In genomic region chr1:84774674-84775548, GRCh38 we compare ENCODE assay signal across 1 cellular context.
TF ChIP-seq lines count a peak whose summit lies in the region.

No MANE protein-coding gene starts in this region.

TF ChIP-seq in GM23338, 12 proteins besides CTCF, POLR2A, EP300 and RAD21 (continued from another document):
- TF ChIP-seq, protein P1, sequence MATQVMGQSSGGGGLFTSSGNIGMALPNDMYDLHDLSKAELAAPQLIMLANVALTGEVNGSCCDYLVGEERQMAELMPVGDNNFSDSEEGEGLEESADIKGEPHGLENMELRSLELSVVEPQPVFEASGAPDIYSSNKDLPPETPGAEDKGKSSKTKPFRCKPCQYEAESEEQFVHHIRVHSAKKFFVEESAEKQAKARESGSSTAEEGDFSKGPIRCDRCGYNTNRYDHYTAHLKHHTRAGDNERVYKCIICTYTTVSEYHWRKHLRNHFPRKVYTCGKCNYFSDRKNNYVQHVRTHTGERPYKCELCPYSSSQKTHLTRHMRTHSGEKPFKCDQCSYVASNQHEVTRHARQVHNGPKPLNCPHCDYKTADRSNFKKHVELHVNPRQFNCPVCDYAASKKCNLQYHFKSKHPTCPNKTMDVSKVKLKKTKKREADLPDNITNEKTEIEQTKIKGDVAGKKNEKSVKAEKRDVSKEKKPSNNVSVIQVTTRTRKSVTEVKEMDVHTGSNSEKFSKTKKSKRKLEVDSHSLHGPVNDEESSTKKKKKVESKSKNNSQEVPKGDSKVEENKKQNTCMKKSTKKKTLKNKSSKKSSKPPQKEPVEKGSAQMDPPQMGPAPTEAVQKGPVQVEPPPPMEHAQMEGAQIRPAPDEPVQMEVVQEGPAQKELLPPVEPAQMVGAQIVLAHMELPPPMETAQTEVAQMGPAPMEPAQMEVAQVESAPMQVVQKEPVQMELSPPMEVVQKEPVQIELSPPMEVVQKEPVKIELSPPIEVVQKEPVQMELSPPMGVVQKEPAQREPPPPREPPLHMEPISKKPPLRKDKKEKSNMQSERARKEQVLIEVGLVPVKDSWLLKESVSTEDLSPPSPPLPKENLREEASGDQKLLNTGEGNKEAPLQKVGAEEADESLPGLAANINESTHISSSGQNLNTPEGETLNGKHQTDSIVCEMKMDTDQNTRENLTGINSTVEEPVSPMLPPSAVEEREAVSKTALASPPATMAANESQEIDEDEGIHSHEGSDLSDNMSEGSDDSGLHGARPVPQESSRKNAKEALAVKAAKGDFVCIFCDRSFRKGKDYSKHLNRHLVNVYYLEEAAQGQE (IDR thresholded peaks at IDR 0.05; ENCODE audit: unreplicated experiment): no peak
- TF ChIP-seq CREB1 (CRISPR knock-in tag; IDR thresholded peaks at IDR 0.05; ENCODE audit: low read depth) (no peak), ETS1 (IDR thresholded peaks at IDR 0.05) (no peak), JUNB (IDR thresholded peaks at IDR 0.05; ENCODE audit: unreplicated experiment) (no peak), ZNF331 (CRISPR knock-in tag; IDR thresholded peaks at IDR 0.05; ENCODE audit: low read depth) (no peak), NANOG (IDR thresholded peaks at IDR 0.05; ENCODE audit: borderline replicate concordance) (no peak), EZH2 (IDR thresholded peaks at IDR 0.05; ENCODE audit: low read depth, unreplicated experiment) (no peak), EZH2phosphoT487 (IDR thresholded peaks at IDR 0.05; ENCODE audit: unreplicated experiment) (no peak), ZNF114 (CRISPR knock-in tag; IDR thresholded peaks at IDR 0.05) (no peak), STAT1 (IDR thresholded peaks at IDR 0.05; ENCODE audit: unreplicated experiment) (no peak)
- TF ChIP-seq, protein P2, sequence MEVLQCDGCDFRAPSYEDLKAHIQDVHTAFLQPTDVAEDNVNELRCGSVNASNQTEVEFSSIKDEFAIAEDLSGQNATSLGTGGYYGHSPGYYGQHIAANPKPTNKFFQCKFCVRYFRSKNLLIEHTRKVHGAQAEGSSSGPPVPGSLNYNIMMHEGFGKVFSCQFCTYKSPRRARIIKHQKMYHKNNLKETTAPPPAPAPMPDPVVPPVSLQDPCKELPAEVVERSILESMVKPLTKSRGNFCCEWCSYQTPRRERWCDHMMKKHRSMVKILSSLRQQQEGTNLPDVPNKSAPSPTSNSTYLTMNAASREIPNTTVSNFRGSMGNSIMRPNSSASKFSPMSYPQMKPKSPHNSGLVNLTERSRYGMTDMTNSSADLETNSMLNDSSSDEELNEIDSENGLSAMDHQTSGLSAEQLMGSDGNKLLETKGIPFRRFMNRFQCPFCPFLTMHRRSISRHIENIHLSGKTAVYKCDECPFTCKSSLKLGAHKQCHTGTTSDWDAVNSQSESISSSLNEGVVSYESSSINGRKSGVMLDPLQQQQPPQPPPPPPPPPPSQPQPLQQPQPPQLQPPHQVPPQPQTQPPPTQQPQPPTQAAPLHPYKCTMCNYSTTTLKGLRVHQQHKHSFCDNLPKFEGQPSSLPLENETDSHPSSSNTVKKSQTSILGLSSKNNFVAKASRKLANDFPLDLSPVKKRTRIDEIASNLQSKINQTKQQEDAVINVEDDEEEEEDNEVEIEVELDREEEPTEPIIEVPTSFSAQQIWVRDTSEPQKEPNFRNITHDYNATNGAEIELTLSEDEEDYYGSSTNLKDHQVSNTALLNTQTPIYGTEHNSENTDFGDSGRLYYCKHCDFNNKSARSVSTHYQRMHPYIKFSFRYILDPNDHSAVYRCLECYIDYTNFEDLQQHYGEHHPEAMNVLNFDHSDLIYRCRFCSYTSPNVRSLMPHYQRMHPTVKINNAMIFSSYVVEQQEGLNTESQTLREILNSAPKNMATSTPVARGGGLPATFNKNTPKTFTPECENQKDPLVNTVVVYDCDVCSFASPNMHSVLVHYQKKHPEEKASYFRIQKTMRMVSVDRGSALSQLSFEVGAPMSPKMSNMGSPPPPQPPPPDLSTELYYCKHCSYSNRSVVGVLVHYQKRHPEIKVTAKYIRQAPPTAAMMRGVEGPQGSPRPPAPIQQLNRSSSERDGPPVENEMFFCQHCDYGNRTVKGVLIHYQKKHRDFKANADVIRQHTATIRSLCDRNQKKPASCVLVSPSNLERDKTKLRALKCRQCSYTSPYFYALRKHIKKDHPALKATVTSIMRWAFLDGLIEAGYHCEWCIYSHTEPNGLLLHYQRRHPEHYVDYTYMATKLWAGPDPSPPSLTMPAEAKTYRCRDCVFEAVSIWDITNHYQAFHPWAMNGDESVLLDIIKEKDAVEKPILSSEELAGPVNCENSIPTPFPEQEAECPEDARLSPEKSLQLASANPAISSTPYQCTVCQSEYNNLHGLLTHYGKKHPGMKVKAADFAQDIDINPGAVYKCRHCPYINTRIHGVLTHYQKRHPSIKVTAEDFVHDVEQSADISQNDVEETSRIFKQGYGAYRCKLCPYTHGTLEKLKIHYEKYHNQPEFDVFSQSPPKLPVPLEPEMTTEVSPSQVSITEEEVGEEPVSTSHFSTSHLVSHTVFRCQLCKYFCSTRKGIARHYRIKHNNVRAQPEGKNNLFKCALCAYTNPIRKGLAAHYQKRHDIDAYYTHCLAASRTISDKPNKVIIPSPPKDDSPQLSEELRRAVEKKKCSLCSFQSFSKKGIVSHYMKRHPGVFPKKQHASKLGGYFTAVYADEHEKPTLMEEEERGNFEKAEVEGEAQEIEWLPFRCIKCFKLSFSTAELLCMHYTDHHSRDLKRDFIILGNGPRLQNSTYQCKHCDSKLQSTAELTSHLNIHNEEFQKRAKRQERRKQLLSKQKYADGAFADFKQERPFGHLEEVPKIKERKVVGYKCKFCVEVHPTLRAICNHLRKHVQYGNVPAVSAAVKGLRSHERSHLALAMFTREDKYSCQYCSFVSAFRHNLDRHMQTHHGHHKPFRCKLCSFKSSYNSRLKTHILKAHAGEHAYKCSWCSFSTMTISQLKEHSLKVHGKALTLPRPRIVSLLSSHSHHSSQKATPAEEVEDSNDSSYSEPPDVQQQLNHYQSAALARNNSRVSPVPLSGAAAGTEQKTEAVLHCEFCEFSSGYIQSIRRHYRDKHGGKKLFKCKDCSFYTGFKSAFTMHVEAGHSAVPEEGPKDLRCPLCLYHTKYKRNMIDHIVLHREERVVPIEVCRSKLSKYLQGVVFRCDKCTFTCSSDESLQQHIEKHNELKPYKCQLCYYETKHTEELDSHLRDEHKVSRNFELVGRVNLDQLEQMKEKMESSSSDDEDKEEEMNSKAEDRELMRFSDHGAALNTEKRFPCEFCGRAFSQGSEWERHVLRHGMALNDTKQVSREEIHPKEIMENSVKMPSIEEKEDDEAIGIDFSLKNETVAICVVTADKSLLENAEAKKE (CRISPR knock-in tag; IDR thresholded peaks at IDR 0.05): no peak
